Comparison of ENCODE assay signal across 17 cellular contexts in genomic region chr12:121475279-121475678, GRCh38.
"Had no signal": no experiment of that assay in that cellular context is flagged by ENCODE, and none has a peak within 500 bp of the region (broad histone marks: within the 10 kb centered on the region; RNA-seq: fewer than 3 reads in every experiment).

No MANE protein-coding gene starts in this region.

- ATAC-seq: effector memory CD8-positive, alpha-beta T cell; foreskin keratinocyte; heart right ventricle; left cardiac atrium; left lung; left ventricle myocardium superior; lower lobe of right lung had no signal

- H3K4me3 Mint-ChIP-seq: dendritic cell treated with granulocyte-macrophage colony-stimulating factor and Interleukin-4, amounts not matched to agents 40 ng/mL and 50 ng/mL, for 4 days; effector memory CD8-positive, alpha-beta T cell; mesothelial cell of epicardium had no signal

- H3K27ac ChIP-seq: colonic mucosa, esophagus muscularis mucosa, foreskin keratinocyte, heart right ventricle, left lung, lower lobe of right lung had no signal

- H3K27me3 Mint-ChIP-seq: dendritic cell treated with granulocyte-macrophage colony-stimulating factor and Interleukin-4, amounts not matched to agents 40 ng/mL and 50 ng/mL, for 4 days; effector memory CD8-positive, alpha-beta T cell had no signal

- H3K9me3 ChIP-seq: colonic mucosa, esophagus muscularis mucosa, heart right ventricle, left lung, lower lobe of right lung had no signal

- H3K27ac Mint-ChIP-seq: dendritic cell treated with granulocyte-macrophage colony-stimulating factor and Interleukin-4, amounts not matched to agents 40 ng/mL and 50 ng/mL, for 4 days; effector memory CD8-positive, alpha-beta T cell; mesothelial cell of epicardium had no signal

- H3K27me3 ChIP-seq: colonic mucosa, esophagus muscularis mucosa, foreskin keratinocyte, heart right ventricle, left lung had no signal

- H3K9me3 Mint-ChIP-seq: dendritic cell treated with granulocyte-macrophage colony-stimulating factor and Interleukin-4, amounts not matched to agents 40 ng/mL and 50 ng/mL, for 4 days; effector memory CD8-positive, alpha-beta T cell had no signal

- H3K4me1 ChIP-seq: colonic mucosa, foreskin keratinocyte had no signal

- H3K4me3 ChIP-seq: colonic mucosa, esophagus muscularis mucosa, heart right ventricle, left lung, lower lobe of right lung had no signal

- H3K36me3 ChIP-seq: colonic mucosa, esophagus muscularis mucosa, left lung, lower lobe of right lung had no signal

- DNase-seq: colonic mucosa; cortex of kidney; effector CD8-positive, alpha-beta T cell; effector memory CD8-positive, alpha-beta T cell; glutamatergic neuron; head of caudate nucleus; heart right ventricle; hippocampal formation; left cardiac atrium; left lung; left ventricle myocardium superior; lower lobe of right lung; mesenchymal stem cell had no signal
